In the genomic region with DNA sequence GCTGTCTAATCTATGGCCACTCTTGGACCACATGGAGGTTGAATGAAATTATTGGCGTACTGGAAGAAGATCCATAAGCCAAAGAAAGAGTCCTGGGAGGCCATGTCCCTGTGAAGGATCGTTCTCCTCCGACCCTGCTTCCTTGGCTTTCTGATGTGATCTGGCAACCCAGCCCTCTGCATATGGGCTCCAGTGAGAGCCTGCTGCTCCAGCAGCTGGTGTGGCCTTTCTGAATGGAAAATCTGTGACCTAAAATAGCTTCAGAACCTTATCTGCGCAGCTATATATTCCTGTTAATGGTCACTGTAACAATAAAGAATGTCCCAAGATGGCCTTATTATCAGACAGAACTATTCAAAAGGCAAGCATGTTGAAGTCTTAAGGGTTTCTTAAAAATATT, we compare ENCODE assay signal across 19 cellular contexts.
"Had no signal": no experiment of that assay in that cellular context is flagged by ENCODE, and none has a peak within 500 bp of the region (broad histone marks: within the 10 kb centered on the region; RNA-seq: fewer than 3 reads in every experiment).

No MANE protein-coding gene starts in this region.

- H3K27me3 ChIP-seq: adrenal gland, ascending aorta, brain microvascular endothelial cell, esophagus muscularis mucosa, thyroid gland, upper lobe of right lung had no signal

- ATAC-seq: activated CD4-positive, CD25-positive, alpha-beta regulatory T cell treated with anti-CD3 and anti-CD28 coated beads, Interleukin-2, amount 50 U/mL, for 24 hours; naive thymus-derived CD8-positive, alpha-beta T cell; stimulated activated naive CD8-positive, alpha-beta T cell treated with anti-CD3 and anti-CD28 coated beads, Interleukin-15, Interleukin-2, amounts not matched to agents 100 U/mL and 50 U/mL, for 24 hours had no signal

- H3K27me3 Mint-ChIP-seq: activated CD4-positive, alpha-beta memory T cell treated with anti-CD3 and anti-CD28 coated beads, Interleukin-2, amount 10 ng/mL, durations not matched to agents 7 days and 5 days; activated CD4-positive, alpha-beta T cell treated with anti-CD3 and anti-CD28 coated beads, Interleukin-2, amount 10 ng/mL, durations not matched to agents 24 days and 14 days; activated naive CD8-positive, alpha-beta T cell; central memory CD8-positive, alpha-beta T cell; naive thymus-derived CD8-positive, alpha-beta T cell had no signal

- H3K4me3 Mint-ChIP-seq: activated CD4-positive, alpha-beta memory T cell treated with anti-CD3 and anti-CD28 coated beads, Interleukin-2, amount 10 ng/mL, durations not matched to agents 7 days and 5 days; activated CD4-positive, alpha-beta T cell treated with anti-CD3 and anti-CD28 coated beads, Interleukin-2, amount 10 ng/mL, durations not matched to agents 24 days and 14 days; activated naive CD8-positive, alpha-beta T cell; activated T-helper 1 cell treated with anti-CD3 and anti-CD28 coated beads, Interleukin-12 subunit alpha, Interleukin-12 subunit beta, Interleukin-2, Interleukin-4 antibody, amounts not matched to agents 30 ng/mL and 10 ng/mL and 1 ng/mL, durations not matched to agents 14 hours and 24 hours and 36 hours; central memory CD8-positive, alpha-beta T cell; naive thymus-derived CD8-positive, alpha-beta T cell had no signal

- DNase-seq: activated CD4-positive, alpha-beta memory T cell treated with anti-CD3 and anti-CD28 coated beads, Interleukin-2, amount 10 ng/mL, durations not matched to agents 7 days and 5 days; activated CD4-positive, alpha-beta T cell treated with anti-CD3 and anti-CD28 coated beads, Interleukin-2, amount 10 ng/mL, durations not matched to agents 24 days and 14 days; activated gamma-delta T cell treated with Interleukin-2 at 50 U/mL for 16 hours; adrenal gland; brain microvascular endothelial cell; kidney; naive thymus-derived CD8-positive, alpha-beta T cell; stimulated activated CD4-positive, alpha-beta T cell treated with anti-CD3 and anti-CD28 coated beads, Interleukin-4, amount 100 ng/mL, for 24 hours; stimulated activated naive CD8-positive, alpha-beta T cell treated with anti-CD3 and anti-CD28 coated beads, Interleukin-15, Interleukin-2, amounts not matched to agents 100 U/mL and 50 U/mL, for 24 hours; SW 1271; thyroid gland; upper lobe of right lung had no signal

- H3K4me1 ChIP-seq: thyroid gland, upper lobe of right lung had no signal

- H3K27ac ChIP-seq: adrenal gland, ascending aorta, brain microvascular endothelial cell, coronary artery, esophagus muscularis mucosa, thyroid gland, upper lobe of right lung had no signal

- H3K4me3 ChIP-seq: adrenal gland, ascending aorta, coronary artery, esophagus muscularis mucosa, thyroid gland, upper lobe of right lung had no signal

- H3K27ac Mint-ChIP-seq: activated CD4-positive, alpha-beta memory T cell treated with anti-CD3 and anti-CD28 coated beads, Interleukin-2, amount 10 ng/mL, durations not matched to agents 7 days and 5 days; activated CD4-positive, alpha-beta T cell treated with anti-CD3 and anti-CD28 coated beads, Interleukin-2, amount 10 ng/mL, durations not matched to agents 24 days and 14 days; activated naive CD8-positive, alpha-beta T cell; activated T-helper 1 cell treated with anti-CD3 and anti-CD28 coated beads, Interleukin-12 subunit alpha, Interleukin-12 subunit beta, Interleukin-2, Interleukin-4 antibody, amounts not matched to agents 30 ng/mL and 10 ng/mL and 1 ng/mL, durations not matched to agents 14 hours and 24 hours and 36 hours had no signal

- H3K36me3 Mint-ChIP-seq: activated naive CD8-positive, alpha-beta T cell had no signal

- H3K9me3 ChIP-seq: adrenal gland, ascending aorta, esophagus muscularis mucosa, thyroid gland, upper lobe of right lung had no signal

- H3K9me3 Mint-ChIP-seq: activated CD4-positive, alpha-beta memory T cell treated with anti-CD3 and anti-CD28 coated beads, Interleukin-2, amount 10 ng/mL, durations not matched to agents 7 days and 5 days; activated CD4-positive, alpha-beta T cell treated with anti-CD3 and anti-CD28 coated beads, Interleukin-2, amount 10 ng/mL, durations not matched to agents 24 days and 14 days; activated T-helper 1 cell treated with anti-CD3 and anti-CD28 coated beads, Interleukin-12 subunit alpha, Interleukin-12 subunit beta, Interleukin-2, Interleukin-4 antibody, amounts not matched to agents 30 ng/mL and 10 ng/mL and 1 ng/mL, durations not matched to agents 14 hours and 24 hours and 36 hours; central memory CD8-positive, alpha-beta T cell; naive thymus-derived CD8-positive, alpha-beta T cell had no signal
